ENCODE assay signal across 9 cellular contexts in genomic region chr11:111978028-111978771, GRCh38. TPM values are rescaled to one million over a fixed set of nuclear protein-coding genes. Genes with fewer than 3 reads are reported as not detected.
A peak's percentile ranks its signal among the peaks of the same experiment; 100 is the strongest.
DNase-seq lines count a peak whose midpoint lies in the region; ATAC-seq and TF ChIP-seq lines count a peak whose summit lies in the region.
"Had no signal": no experiment of that assay in that cellular context is flagged by ENCODE, and none has a peak within 500 bp of the region (broad histone marks: within the 10 kb centered on the region; RNA-seq: fewer than 3 reads in every experiment).

No MANE protein-coding gene starts in this region.

- no TSS peak for BruUV-seq in IMR-90 (replicated peaks; lab: Mats Ljungman, UMichigan)

- peak; percentile 15 for DNase-seq in AG04450 (ENCODE audit: low read depth, low spot score)
- DNase-seq in IMR-90, result peak; percentile 64
- peak; percentile 12 to 87 for DNase-seq in ascending aorta (ENCODE audit: low spot score in 2 of 2)
- peak; percentile 85 for DNase-seq in right atrium auricular region (ENCODE audit: low spot score)
- peak; percentile 96 for DNase-seq in pons (ENCODE audit: low spot score)
- no peak for DNase-seq in DMS53 treated with DMSO at 0.1 percent for 48 hours (lab: John Stamatoyannopoulos, UW; ENCODE audit: unreplicated experiment)
- DNase-seq in kidney tubule cell (ENCODE audit: low spot score), result no peak

- H4K91ac ChIP-seq in IMR-90 (ENCODE audit: insufficient read depth, low read depth, low read length), result peak overlapping the region; percentile 64; the same call in 1 of the 2 replicates

- peak overlapping the region; percentile 95 for H2AFZ ChIP-seq in IMR-90 (replicated peaks; ENCODE audit: low read length, poor library complexity)

- H3K27ac ChIP-seq in AG04450 (ENCODE audit: low read depth, low read length), result no peak overlapping the region
- H3K27ac ChIP-seq in IMR-90 (ENCODE audit: insufficient read depth, low read length), result peak overlapping the region; percentile 79; the same call in 1 of the 2 replicates
- peak overlapping the region; percentile 92 to 99 for H3K27ac ChIP-seq in ascending aorta
- peak overlapping the region; percentile 91 to 94 for H3K27ac ChIP-seq in right atrium auricular region

- peak overlapping the region; percentile 46 for H3K14ac ChIP-seq in IMR-90 (replicated peaks; ENCODE audit: low read depth, low read length)

- POLR2A ChIA-PET in AG04450 (lab: Yijun Ruan, JAX), result interaction anchor here (0.6 to 1.8 kb wide), 5 partner anchors 11 to 52 kb away, joined by 3 to 4 read pairs (median 4); no protein-coding TSS in a partner anchor
- POLR2A ChIA-PET in IMR-90 (lab: Charles Lee; ENCODE audit: unreplicated experiment), result interaction anchor here (1.0 to 1.5 kb wide), 2 partner anchors 41 to 110 kb away, joined by 3 to 4 read pairs; partner anchors contain the start of gene DIXDC1

- H3K27me3 ChIP-seq in AG04450 (ENCODE audit: control insufficient read depth, insufficient read depth, low read length) (no peaks in the 10 kb centered on the region), IMR-90 (ENCODE audit: control insufficient read depth, insufficient read depth, low read length) (no peaks in the 10 kb centered on the region), ascending aorta (no peaks in the 10 kb centered on the region), right atrium auricular region (no peaks in the 10 kb centered on the region)

- peak overlapping the region; percentile 93; the same call in 1 of the 2 replicates for H3K23ac ChIP-seq in IMR-90 (ENCODE audit: low read depth, low read length)

- 0 out of 2 replicates have a peak, but pooled peaks have one; percentile 14 for TF ChIP-seq RAD21 in IMR-90 (IDR thresholded peaks at IDR 0.05; ENCODE audit: low read length)

- dilution Hi-C loops in IMR-90 (cut with HindIII; ENCODE audit: low sequenced_read_pairs, unreplicated experiment), result no loop called here

- WGBS in IMR-90 (ENCODE audit: extremely low coverage in 2 of 2, insufficient read length in 1 of 2), 2 experiments, result 0% methylated on average over 1 of the region's 8 CpGs; no CpG with 5 or more reads in 1 of the 2 experiments

- H3K79me1 ChIP-seq in IMR-90 (ENCODE audit: low read depth in 1 of 2, low read length in 2 of 2), result peaks cover 6 to 27% of the 10 kb centered on the region in 2 experiments; a peak in 2 of 4 replicates

- H3K4me3 ChIP-seq in AG04450 (ENCODE audit: low read depth, low read length) (peak overlapping the region; percentile 76), IMR-90 (ENCODE audit: insufficient read depth, low read depth, low read length) (peak overlapping the region; percentile 91), ascending aorta (peak overlapping the region; percentile 58 to 97), right atrium auricular region (peak overlapping the region; percentile 63 to 68)

- H3K4me1 ChIP-seq in IMR-90 (ENCODE audit: control insufficient read depth, insufficient read depth, low read length) (peaks cover 31% of the 10 kb centered on the region), ascending aorta (peaks cover 3 to 25% of the 10 kb centered on the region in 2 donors), right atrium auricular region (peaks cover 0 to 59% of the 10 kb centered on the region in 2 donors)

- H3K9ac ChIP-seq in IMR-90 (ENCODE audit: low read depth, low read length), result peak overlapping the region; percentile 91

- intact Hi-C loops in IMR-90 (cut with micrococcal nuclease), result no loop called here
- intact Hi-C loops in ascending aorta (cut with DNase I), result loop anchor here (1.0 to 5.0 kb wide), 2 partner anchors 46 to 94 kb away; partner anchors contain the start of genes NKAPD1 and PIH1D2

- peak overlapping the region; percentile 35 for H2BK5ac ChIP-seq in IMR-90 (ENCODE audit: low read depth, low read length, poor library complexity, severe bottlenecking)

- H3K36me3 ChIP-seq in IMR-90 (ENCODE audit: control insufficient read depth, insufficient read depth, low read length) (peaks cover 4% of the 10 kb centered on the region; the same call in 1 of the 2 replicates), ascending aorta (peaks cover 24 to 26% of the 10 kb centered on the region in 2 donors), right atrium auricular region (peaks cover 20% of the 10 kb centered on the region)

- H2AK5ac ChIP-seq in IMR-90 (ENCODE audit: low read depth, low read length), result peak overlapping the region; percentile 69; the same call in 1 of the 2 replicates

- peak overlapping the region; percentile 81 for H2AK9ac ChIP-seq in IMR-90 (replicated peaks; ENCODE audit: low read depth, low read length, poor library complexity)

- ATAC-seq in IMR-90 (ENCODE audit: low read depth), result peak; percentile 73
- ATAC-seq in GM21367 (IDR thresholded peaks at IDR 0.05; ENCODE audit: unreplicated experiment), result no peak

- H2BK15ac ChIP-seq in IMR-90 (ENCODE audit: low read depth, low read length), result peak overlapping the region; percentile 75; the same call in 1 of the 3 replicates

- no peak overlapping the region; the same call in 1 of the 2 replicates for H3K56ac ChIP-seq in IMR-90 (ENCODE audit: extremely low read depth, insufficient read depth, low read length)

- peak overlapping the region; percentile 2; the same call in 1 of the 2 replicates for H4K5ac ChIP-seq in IMR-90 (ENCODE audit: low read depth, low read length)

- peak overlapping the region; percentile 86 for H3K4me2 ChIP-seq in IMR-90 (ENCODE audit: low read depth, low read length)

- H2BK120ac ChIP-seq in IMR-90 (ENCODE audit: low read depth, low read length), result peak overlapping the region; percentile 39; the same call in 1 of the 2 replicates

- peak overlapping the region; percentile 84 for H3K4ac ChIP-seq in IMR-90 (ENCODE audit: low read depth, low read length)

- in situ Hi-C loops in IMR-90 (cut with MboI; ENCODE audit: low sequenced_read_pairs), result loop anchor here (5.0 to 25.0 kb wide), 2 partner anchors 41 to 391 kb away; partner anchors contain the start of gene DIXDC1

- no peak for TF ChIP-seq POLR2A in IMR-90 (IDR thresholded peaks at IDR 0.05; ENCODE audit: low read depth, low read length)

- peaks cover 10% of the 10 kb centered on the region; the same call in 1 of the 2 replicates for H3K9me1 ChIP-seq in IMR-90 (ENCODE audit: insufficient read depth, low read length)

- no peaks in the 10 kb centered on the region for H3K9me3 ChIP-seq in AG04450 (ENCODE audit: control insufficient read depth, insufficient read depth, low read length)
- H3K9me3 ChIP-seq in IMR-90 (ENCODE audit: control insufficient read depth, insufficient read depth, low read length), result no peaks in the 10 kb centered on the region
- no peaks in the 10 kb centered on the region for H3K9me3 ChIP-seq in ascending aorta
- H3K9me3 ChIP-seq in right atrium auricular region, result no peaks in the 10 kb centered on the region

- TF ChIP-seq CTCF in AG04450 (IDR thresholded peaks at IDR 0.05; ENCODE audit: low read depth, low read length) (peak; percentile 15; the same call in 1 of the 2 replicates), IMR-90 (conservative IDR thresholded peaks at IDR 0.05; ENCODE audit: low read depth, low read length) (no peak), ascending aorta (IDR thresholded peaks at IDR 0.05) (peak in 1 of 3 experiments; percentile 6), right atrium auricular region (IDR thresholded peaks at IDR 0.05) (no peak)

- peak overlapping the region; percentile 8 for H3K18ac ChIP-seq in IMR-90 (ENCODE audit: low read depth, low read length)

- peak overlapping the region; percentile 35 to 88 for H4K8ac ChIP-seq in IMR-90 (ENCODE audit: low read depth in 2 of 2, low read length in 2 of 2)

- no peaks in the 10 kb centered on the region for H4K20me1 ChIP-seq in IMR-90 (ENCODE audit: insufficient read depth, low read length)

- H2BK20ac ChIP-seq in IMR-90 (ENCODE audit: low read depth, low read length), result 0 out of 2 replicates have a peak overlapping the region, but pooled peaks have one; percentile 35

- CTCF ChIA-PET in AG04450 (lab: Charles Lee), result interaction anchor here (0.6 to 1.9 kb wide), 10 partner anchors 19 to 302 kb away, joined by 3 to 11 read pairs (median 3); no protein-coding TSS in a partner anchor
- CTCF ChIA-PET in IMR-90 (lab: Yijun Ruan, JAX), result interaction anchor here (0.7 to 1.3 kb wide), 4 partner anchors 12 to 184 kb away, joined by 3 to 4 read pairs (median 4); no protein-coding TSS in a partner anchor

TF ChIP-seq in IMR-90, 13 proteins besides CTCF, POLR2A, EP300 and RAD21:
- TF ChIP-seq ELK1 (IDR thresholded peaks at IDR 0.05; ENCODE audit: borderline replicate concordance, low read depth, low read length), result 0 out of 2 replicates have a peak, but pooled peaks have one; percentile 72
- no peak for TF ChIP-seq CEBPB (IDR thresholded peaks at IDR 0.05; ENCODE audit: low read depth, low read length)
- peak; percentile 41; the same call in 1 of the 2 replicates for TF ChIP-seq MXI1 (IDR thresholded peaks at IDR 0.05; ENCODE audit: borderline replicate concordance, low read depth, low read length)
TF ChIP-seq in IMR-90: peak in this region for 2.

RNA-seq across cellular contexts. Expression of gene DIXDC1, which starts 41.1 kb away (rescaled TPM):
- polyA plus RNA-seq in AG04450 (2011; rRNA removed) (10.5 and 11.5 TPM in 2 replicates), IMR-90 (2012; rRNA removed) (5.3 and 5.9 TPM in 2 replicates)
- polyA minus RNA-seq in AG04450 (2011; rRNA and poly(A)+ RNA removed), result 15.9 and 18.9 TPM in 2 replicates
- total RNA-seq in IMR-90 (2012; rRNA removed) (10.4 and 11.1 TPM in 2 replicates), ascending aorta (48.9 TPM), right atrium auricular region (10 to 100 TPM; 25.7 to 50.9 TPM)
- 2.0 and 3.9 TPM in 2 replicates for polyA plus RNA-seq in IMR-90 (2012; cell fraction: cytosol; rRNA removed)
- 3.3 and 7.3 TPM in 2 replicates for polyA plus RNA-seq in IMR-90 (2012; cell fraction: nucleus; rRNA removed; ENCODE audit: low replicate concordance)

RNA-seq across cellular contexts. Expression of gene DLAT, which starts 47.0 kb away (rescaled TPM):
- polyA plus RNA-seq in AG04450 (2011; rRNA removed) (26.6 and 34.8 TPM in 2 replicates), IMR-90 (2012; rRNA removed) (15.3 and 15.5 TPM in 2 replicates)
- polyA minus RNA-seq in AG04450 (2011; rRNA and poly(A)+ RNA removed), result 19.7 and 27.3 TPM in 2 replicates
- total RNA-seq in IMR-90 (2012; rRNA removed) (27.2 and 33.1 TPM in 2 replicates), ascending aorta (21.3 TPM), right atrium auricular region (10 to 100 TPM; 58.5 to 98.1 TPM)
- 5.4 and 6.9 TPM in 2 replicates for polyA plus RNA-seq in IMR-90 (2012; cell fraction: cytosol; rRNA removed)
- 3.6 and 8.3 TPM in 2 replicates for polyA plus RNA-seq in IMR-90 (2012; cell fraction: nucleus; rRNA removed; ENCODE audit: low replicate concordance)

RNA-seq across cellular contexts. Expression of gene C11orf52, which starts 59.5 kb away (rescaled TPM):
- polyA plus RNA-seq in AG04450 (2011; rRNA removed) (0.38 and 0.61 TPM in 2 replicates), IMR-90 (2012; rRNA removed) (1.0 and 1.1 TPM in 2 replicates)
- polyA minus RNA-seq in AG04450 (2011; rRNA and poly(A)+ RNA removed), result 0.32 and 0.35 TPM in 2 replicates
- total RNA-seq in IMR-90 (2012; rRNA removed) (0.28 and 0.90 TPM in 2 replicates), ascending aorta (not detected), right atrium auricular region (1 to 10 TPM; 1.5 to 8.3 TPM)
- polyA plus RNA-seq in IMR-90 (2012; cell fraction: cytosol; rRNA removed), result 0.57 and 0.73 TPM in 2 replicates
- 0.17 and 0.50 TPM in 2 replicates for polyA plus RNA-seq in IMR-90 (2012; cell fraction: nucleus; rRNA removed; ENCODE audit: low replicate concordance)
- total RNA-seq: lung microvascular endothelial cell had no signal

Comparison
In these comparisons a context has a peak if more than half of its experiments do, and no peak if none do; other contexts are left out.
1. DNase-seq: peak in AG04450 (single experiment), IMR-90 (single experiment), ascending aorta (2 of 2), right atrium auricular region (single experiment) and pons (single experiment); none in DMS53 treated with DMSO at 0.1 percent for 48 hours (single experiment) and kidney tubule cell (single experiment).
2. Peak in every context shown above with its lines, with median percentiles within 50 percentile points of each other: H3K4me3 ChIP-seq.